In the genomic region with DNA sequence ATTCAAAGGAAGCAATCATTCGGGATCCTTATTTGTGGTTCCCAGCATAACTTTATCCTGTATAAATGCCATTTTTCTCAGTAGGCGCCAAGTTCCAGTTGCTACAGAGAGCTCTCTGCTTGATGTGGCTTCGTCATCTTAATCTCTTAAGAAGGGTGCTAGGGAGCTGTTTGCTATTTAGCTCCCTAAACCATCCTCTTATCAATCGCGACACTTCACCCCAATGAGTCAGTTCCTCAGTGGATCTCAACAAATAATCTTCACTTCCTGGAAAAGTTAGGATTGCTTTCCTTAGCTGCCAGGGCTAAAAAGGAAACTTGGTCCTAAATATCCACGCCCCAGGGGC, we compare ENCODE assay signal across 8 cellular contexts. TPM values are rescaled to one million over a fixed set of nuclear protein-coding genes. Genes with fewer than 3 reads are reported as not detected.
DNase-seq lines count a peak whose midpoint lies in the region; ATAC-seq and TF ChIP-seq lines count a peak whose summit lies in the region.

No MANE protein-coding gene starts in this region.

- peaks cover 50% of the 10 kb centered on the region for H3K27me3 ChIP-seq in endodermal cell (ENCODE audit: control insufficient read depth, insufficient read depth, low read length, poor library complexity, severe bottlenecking)
- no peaks in the 10 kb centered on the region for H3K27me3 ChIP-seq in tibial artery

- no peaks in the 10 kb centered on the region for H3K4me1 ChIP-seq in endodermal cell (ENCODE audit: control insufficient read depth, insufficient read depth, low read length)
- H3K4me1 ChIP-seq in tibial artery: peaks cover 0 to 20% (median 8%) of the 10 kb centered on the region in 4 donors

- no peak overlapping the region for H3K9ac ChIP-seq in endodermal cell (ENCODE audit: extremely low read depth, low read length, poor library complexity, severe bottlenecking)

- peak overlapping the region in 1 of 2 donors; percentile 77 for H3K4me3 Mint-ChIP-seq in activated T-cell treated with anti-CD3 and anti-CD28 coated beads, Interleukin-2, amount 50 U/mL, for 72 hours
- peak overlapping the region; percentile 73 for H3K4me3 Mint-ChIP-seq in endodermal cell

- peaks cover 9% of the 10 kb centered on the region for H3K4me1 Mint-ChIP-seq in activated T-cell treated with anti-CD3 and anti-CD28 coated beads, Interleukin-2, amount 50 U/mL, for 72 hours (ENCODE audit: low read depth)
- peaks cover 4% of the 10 kb centered on the region for H3K4me1 Mint-ChIP-seq in endodermal cell

- no peaks in the 10 kb centered on the region for H3K36me3 ChIP-seq in endodermal cell (ENCODE audit: control insufficient read depth, insufficient read depth, low read length)
- no peaks in the 10 kb centered on the region for H3K36me3 ChIP-seq in tibial artery

- peaks cover 0 to 2% of the 10 kb centered on the region in 2 donors for H3K36me3 Mint-ChIP-seq in activated T-cell treated with anti-CD3 and anti-CD28 coated beads, Interleukin-2, amount 50 U/mL, for 72 hours (ENCODE audit: insufficient read depth in 2 of 2)
- H3K36me3 Mint-ChIP-seq in endodermal cell (ENCODE audit: low read depth): no peaks in the 10 kb centered on the region

- peak; percentile 8 to 19 for ATAC-seq in activated T-cell treated with anti-CD3 and anti-CD28 coated beads, Interleukin-2, amount 50 U/mL, for 72 hours (replicated peaks in 1 of 2)
- ATAC-seq in HG03342 (IDR thresholded peaks at IDR 0.05; ENCODE audit: unreplicated experiment): peak; percentile 13

- no peak overlapping the region for H3K4me3 ChIP-seq in endodermal cell (ENCODE audit: low read length)
- H3K4me3 ChIP-seq in tibial artery: peak overlapping the region; percentile 56 to 72

- no peak overlapping the region for H3K27ac Mint-ChIP-seq in activated T-cell treated with anti-CD3 and anti-CD28 coated beads, Interleukin-2, amount 50 U/mL, for 72 hours
- no peak overlapping the region for H3K27ac Mint-ChIP-seq in endodermal cell

- H3K9me3 Mint-ChIP-seq in activated T-cell treated with anti-CD3 and anti-CD28 coated beads, Interleukin-2, amount 50 U/mL, for 72 hours: no peaks in the 10 kb centered on the region
- H3K9me3 Mint-ChIP-seq in endodermal cell: no peaks in the 10 kb centered on the region

- H3K27ac ChIP-seq in endodermal cell (ENCODE audit: low read depth, low read length): no peak overlapping the region
- no peak overlapping the region for H3K27ac ChIP-seq in tibial artery

- no peak for DNase-seq in activated T-cell treated with anti-CD3 and anti-CD28 coated beads, Interleukin-2, amount 50 U/mL, for 72 hours
- DNase-seq in activated T-cell treated with anti-CD3 and anti-CD28 coated beads, Interleukin-2, amount 50 U/mL, for 1 hour: no peak
- no peak for DNase-seq in endodermal cell
- no peak for DNase-seq in tibial artery
- DNase-seq in activated gamma-delta T cell (lab: John Stamatoyannopoulos, UW): no peak
- no peak for DNase-seq in NCI-H2227 (lab: John Stamatoyannopoulos, UW; ENCODE audit: unreplicated experiment)
- no peak for DNase-seq in stimulated activated naive CD4-positive, alpha-beta T cell (lab: John Stamatoyannopoulos, UW)

- 46 to 91% methylated on average over 3 to 6 of the region's 6 CpGs for WGBS in endodermal cell (ENCODE audit: insufficient coverage in 1 of 2, insufficient read length in 1 of 2), 2 experiments

- TF ChIP-seq CTCF in endodermal cell (conservative IDR thresholded peaks at IDR 0.05) (no peak), tibial artery (IDR thresholded peaks at IDR 0.05) (no peak)

- peaks cover 31% of the 10 kb centered on the region for H3K27me3 Mint-ChIP-seq in activated T-cell treated with anti-CD3 and anti-CD28 coated beads, Interleukin-2, amount 50 U/mL, for 72 hours (ENCODE audit: low read depth)
- H3K27me3 Mint-ChIP-seq in endodermal cell (ENCODE audit: insufficient read depth): peaks cover 82% of the 10 kb centered on the region

- H3K9me3 ChIP-seq in endodermal cell (ENCODE audit: control insufficient read depth, low read length): no peaks in the 10 kb centered on the region
- H3K9me3 ChIP-seq in tibial artery: no peaks in the 10 kb centered on the region

- intact Hi-C loops in tibial artery (cut with DNase I; ENCODE audit: low total_unique reads): no loop called here

RNA-seq across cellular contexts. Expression of gene NKAIN2, which starts 1.3 kb away (rescaled TPM):
- total RNA-seq in activated T-cell treated with anti-CD3 and anti-CD28 coated beads, Interleukin-2, amount 50 U/mL, for 72 hours: not detected
- total RNA-seq in endodermal cell: under 1 TPM in 1 of 2 donors, not detected in 1; 0.29 TPM
- 4.6 TPM for polyA plus RNA-seq in endodermal cell (2013, experiment 1 of 2)
- polyA plus RNA-seq in endodermal cell (2013, experiment 2 of 2): 3.7 TPM
